32 cellular contexts compared by ENCODE assay signal in the genomic region with DNA sequence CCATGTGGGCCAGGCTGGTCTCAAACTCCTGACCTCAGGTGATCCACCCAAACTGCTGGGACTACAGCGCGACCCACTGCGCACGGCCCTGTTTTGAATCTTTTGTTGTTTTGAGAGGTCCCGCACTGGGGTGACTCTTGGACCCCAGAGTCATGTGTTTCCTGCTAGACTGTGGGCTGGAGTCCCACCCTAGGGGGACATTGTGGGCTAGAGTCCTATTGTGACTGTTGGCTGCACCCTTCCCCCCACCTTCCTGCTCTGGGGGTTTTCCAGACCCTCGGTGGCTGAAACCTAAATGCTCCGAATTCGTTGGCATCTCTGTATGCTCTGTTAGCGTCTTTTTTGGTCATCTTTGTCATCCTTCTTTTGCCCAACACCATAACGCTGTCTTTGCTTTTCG. TPM values are rescaled to one million over a fixed set of nuclear protein-coding genes. Genes with fewer than 3 reads are reported as not detected.
"Had no signal": no experiment of that assay in that cellular context is flagged by ENCODE, and none has a peak within 500 bp of the region (broad histone marks: within the 10 kb centered on the region; RNA-seq: fewer than 3 reads in every experiment).

No MANE protein-coding gene starts in this region.

- H3K4me3 ChIP-seq: breast epithelium, SJSA1 had no signal

- H3K4me3 Mint-ChIP-seq: activated naive CD4-positive, alpha-beta T cell treated with anti-CD3 and anti-CD28 coated beads, Interleukin-2, amount 50 U/mL, for 24 hours; activated T-helper 1 cell treated with anti-CD3 and anti-CD28 coated beads, Interleukin-12 subunit alpha, Interleukin-12 subunit beta, Interleukin-2, Interleukin-4 antibody, amounts not matched to agents 30 ng/mL and 10 ng/mL and 1 ng/mL, durations not matched to agents 14 hours and 24 hours and 36 hours; WTC11 had no signal

- ATAC-seq: PC-3, SK-N-SH treated with all-trans-retinoic acid at 6 μM for 48 hours, WTC11 had no signal

- H3K36me3 ChIP-seq: breast epithelium, SJSA1 had no signal

- H3K36me3 Mint-ChIP-seq: activated naive CD4-positive, alpha-beta T cell treated with anti-CD3 and anti-CD28 coated beads, Interleukin-2, amount 50 U/mL, for 24 hours; WTC11 had no signal

- DNase-seq: activated CD4-positive, alpha-beta T cell treated with anti-CD3 and anti-CD28 coated beads for 48 hours; activated CD4-positive, alpha-beta T cell treated with anti-CD3 and anti-CD28 coated beads, Interleukin-2, amount 50 U/mL, for 4 hours; activated CD4-positive, CD25-positive, alpha-beta regulatory T cell treated with anti-CD3 and anti-CD28 coated beads, Interleukin-2, amount 50 U/mL, for 72 hours; activated CD8-positive, alpha-beta memory T cell treated with anti-CD3 and anti-CD28 coated beads, Interleukin-2, amount 50 U/mL, for 4 hours; activated effector memory CD4-positive, alpha-beta T cell treated with Interleukin-2 at 50 U/mL for 16 hours; activated naive CD4-positive, alpha-beta T cell; aorta; caudate nucleus; KG1; NCI-H1092; NCI-H1417; NCI-H1930; NCI-H2107; NCI-H2171 treated with DMSO at 0.1 percent for 48 hours; NCI-H510A treated with DMSO at 0.1 percent for 48 hours; NCI-H69; NK-92 treated with Interleukin-12 subunit alpha and Interleukin-12 subunit beta, amount 100 ng/mL, for 24 hours; PC-3; SHP77; SW 1271 had no signal

- H3K9me3 ChIP-seq: breast epithelium, SJSA1 had no signal

- H3K4me1 Mint-ChIP-seq: WTC11 had no signal

- H3K27me3 Mint-ChIP-seq: activated naive CD4-positive, alpha-beta T cell treated with anti-CD3 and anti-CD28 coated beads, Interleukin-2, amount 50 U/mL, for 24 hours had no signal

- FAIRE-seq: RCC 7860 had no signal

- H3K27ac Mint-ChIP-seq: activated naive CD4-positive, alpha-beta T cell treated with anti-CD3 and anti-CD28 coated beads, Interleukin-2, amount 50 U/mL, for 24 hours; activated T-helper 1 cell treated with anti-CD3 and anti-CD28 coated beads, Interleukin-12 subunit alpha, Interleukin-12 subunit beta, Interleukin-2, Interleukin-4 antibody, amounts not matched to agents 30 ng/mL and 10 ng/mL and 1 ng/mL, durations not matched to agents 14 hours and 24 hours and 36 hours; WTC11 had no signal

- H3K27ac ChIP-seq: breast epithelium, SJSA1 had no signal

- H3K9me3 Mint-ChIP-seq: activated naive CD4-positive, alpha-beta T cell treated with anti-CD3 and anti-CD28 coated beads, Interleukin-2, amount 50 U/mL, for 24 hours; activated T-helper 1 cell treated with anti-CD3 and anti-CD28 coated beads, Interleukin-12 subunit alpha, Interleukin-12 subunit beta, Interleukin-2, Interleukin-4 antibody, amounts not matched to agents 30 ng/mL and 10 ng/mL and 1 ng/mL, durations not matched to agents 14 hours and 24 hours and 36 hours had no signal

- H3K27me3 ChIP-seq: breast epithelium, SJSA1 had no signal

- H3K4me1 ChIP-seq: SJSA1 had no signal

RNA-seq across cellular contexts. Expression of a gene that starts 16.0 kb away (rescaled TPM):
- total RNA-seq: activated CD8-positive, alpha-beta memory T cell treated with anti-CD3 and anti-CD28 coated beads for 36 hours; activated T-helper 1 cell treated with anti-CD3 and anti-CD28 coated beads, Interleukin-12 subunit alpha, Interleukin-12 subunit beta, Interleukin-2, Interleukin-4 antibody, amounts not matched to agents 30 ng/mL and 10 ng/mL and 1 ng/mL, durations not matched to agents 14 hours and 24 hours and 36 hours; T-helper 1 cell treated with Interleukin-12 subunit alpha and Interleukin-12 subunit beta and Interleukin-4 antibody, amounts not matched to agents 30 ng/mL and 1 ng/mL, for 36 hours had no signal

RNA-seq across cellular contexts. Expression of a gene that starts 16.2 kb away (rescaled TPM):
- total RNA-seq: activated CD8-positive, alpha-beta memory T cell treated with anti-CD3 and anti-CD28 coated beads for 36 hours; activated T-helper 1 cell treated with anti-CD3 and anti-CD28 coated beads, Interleukin-12 subunit alpha, Interleukin-12 subunit beta, Interleukin-2, Interleukin-4 antibody, amounts not matched to agents 30 ng/mL and 10 ng/mL and 1 ng/mL, durations not matched to agents 14 hours and 24 hours and 36 hours; breast epithelium; cerebellum; LHCN-M2; MCF 10A; PC-3; SJSA1; T-helper 1 cell treated with Interleukin-12 subunit alpha and Interleukin-12 subunit beta and Interleukin-4 antibody, amounts not matched to agents 30 ng/mL and 1 ng/mL, for 36 hours; WTC11 had no signal

RNA-seq across cellular contexts. Expression of a gene that starts 28.3 kb away (rescaled TPM):
- total RNA-seq: LHCN-M2, SJSA1, WTC11 had no signal
